In the genomic region with DNA sequence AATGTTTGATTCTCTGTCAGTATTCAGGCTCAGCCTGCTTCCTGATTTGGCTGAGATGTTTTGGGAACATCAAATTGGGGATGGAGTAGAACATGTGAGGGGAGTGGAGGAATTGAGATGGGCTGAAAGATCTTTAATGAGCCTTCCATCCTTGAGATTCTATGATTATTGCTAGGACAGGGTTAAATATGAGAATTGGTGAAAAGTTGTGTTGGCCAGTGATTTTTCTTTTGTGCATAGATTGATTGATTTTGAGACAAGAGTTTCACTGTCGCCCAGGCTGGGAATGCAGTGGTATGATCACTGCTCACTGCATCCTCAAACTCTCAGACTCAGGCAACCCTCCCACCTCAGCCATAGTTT, we compare ENCODE assay signal across 1 cellular context.
TF ChIP-seq lines count a peak whose summit lies in the region.

No MANE protein-coding gene starts in this region.

TF ChIP-seq in H1, 55 proteins besides CTCF, POLR2A, EP300 and RAD21 (continued from another document):
- TF ChIP-seq, protein P1, sequence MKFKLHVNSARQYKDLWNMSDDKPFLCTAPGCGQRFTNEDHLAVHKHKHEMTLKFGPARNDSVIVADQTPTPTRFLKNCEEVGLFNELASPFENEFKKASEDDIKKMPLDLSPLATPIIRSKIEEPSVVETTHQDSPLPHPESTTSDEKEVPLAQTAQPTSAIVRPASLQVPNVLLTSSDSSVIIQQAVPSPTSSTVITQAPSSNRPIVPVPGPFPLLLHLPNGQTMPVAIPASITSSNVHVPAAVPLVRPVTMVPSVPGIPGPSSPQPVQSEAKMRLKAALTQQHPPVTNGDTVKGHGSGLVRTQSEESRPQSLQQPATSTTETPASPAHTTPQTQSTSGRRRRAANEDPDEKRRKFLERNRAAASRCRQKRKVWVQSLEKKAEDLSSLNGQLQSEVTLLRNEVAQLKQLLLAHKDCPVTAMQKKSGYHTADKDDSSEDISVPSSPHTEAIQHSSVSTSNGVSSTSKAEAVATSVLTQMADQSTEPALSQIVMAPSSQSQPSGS (IDR thresholded peaks at IDR 0.05; ENCODE audit: low read length), result no peak
- no peak for TF ChIP-seq POU5F1 (IDR thresholded peaks at IDR 0.05; ENCODE audit: low read depth, low read length)
- no peak for TF ChIP-seq KDM1A (IDR thresholded peaks at IDR 0.05; ENCODE audit: borderline replicate concordance, low read length)
- TF ChIP-seq, protein P2, sequence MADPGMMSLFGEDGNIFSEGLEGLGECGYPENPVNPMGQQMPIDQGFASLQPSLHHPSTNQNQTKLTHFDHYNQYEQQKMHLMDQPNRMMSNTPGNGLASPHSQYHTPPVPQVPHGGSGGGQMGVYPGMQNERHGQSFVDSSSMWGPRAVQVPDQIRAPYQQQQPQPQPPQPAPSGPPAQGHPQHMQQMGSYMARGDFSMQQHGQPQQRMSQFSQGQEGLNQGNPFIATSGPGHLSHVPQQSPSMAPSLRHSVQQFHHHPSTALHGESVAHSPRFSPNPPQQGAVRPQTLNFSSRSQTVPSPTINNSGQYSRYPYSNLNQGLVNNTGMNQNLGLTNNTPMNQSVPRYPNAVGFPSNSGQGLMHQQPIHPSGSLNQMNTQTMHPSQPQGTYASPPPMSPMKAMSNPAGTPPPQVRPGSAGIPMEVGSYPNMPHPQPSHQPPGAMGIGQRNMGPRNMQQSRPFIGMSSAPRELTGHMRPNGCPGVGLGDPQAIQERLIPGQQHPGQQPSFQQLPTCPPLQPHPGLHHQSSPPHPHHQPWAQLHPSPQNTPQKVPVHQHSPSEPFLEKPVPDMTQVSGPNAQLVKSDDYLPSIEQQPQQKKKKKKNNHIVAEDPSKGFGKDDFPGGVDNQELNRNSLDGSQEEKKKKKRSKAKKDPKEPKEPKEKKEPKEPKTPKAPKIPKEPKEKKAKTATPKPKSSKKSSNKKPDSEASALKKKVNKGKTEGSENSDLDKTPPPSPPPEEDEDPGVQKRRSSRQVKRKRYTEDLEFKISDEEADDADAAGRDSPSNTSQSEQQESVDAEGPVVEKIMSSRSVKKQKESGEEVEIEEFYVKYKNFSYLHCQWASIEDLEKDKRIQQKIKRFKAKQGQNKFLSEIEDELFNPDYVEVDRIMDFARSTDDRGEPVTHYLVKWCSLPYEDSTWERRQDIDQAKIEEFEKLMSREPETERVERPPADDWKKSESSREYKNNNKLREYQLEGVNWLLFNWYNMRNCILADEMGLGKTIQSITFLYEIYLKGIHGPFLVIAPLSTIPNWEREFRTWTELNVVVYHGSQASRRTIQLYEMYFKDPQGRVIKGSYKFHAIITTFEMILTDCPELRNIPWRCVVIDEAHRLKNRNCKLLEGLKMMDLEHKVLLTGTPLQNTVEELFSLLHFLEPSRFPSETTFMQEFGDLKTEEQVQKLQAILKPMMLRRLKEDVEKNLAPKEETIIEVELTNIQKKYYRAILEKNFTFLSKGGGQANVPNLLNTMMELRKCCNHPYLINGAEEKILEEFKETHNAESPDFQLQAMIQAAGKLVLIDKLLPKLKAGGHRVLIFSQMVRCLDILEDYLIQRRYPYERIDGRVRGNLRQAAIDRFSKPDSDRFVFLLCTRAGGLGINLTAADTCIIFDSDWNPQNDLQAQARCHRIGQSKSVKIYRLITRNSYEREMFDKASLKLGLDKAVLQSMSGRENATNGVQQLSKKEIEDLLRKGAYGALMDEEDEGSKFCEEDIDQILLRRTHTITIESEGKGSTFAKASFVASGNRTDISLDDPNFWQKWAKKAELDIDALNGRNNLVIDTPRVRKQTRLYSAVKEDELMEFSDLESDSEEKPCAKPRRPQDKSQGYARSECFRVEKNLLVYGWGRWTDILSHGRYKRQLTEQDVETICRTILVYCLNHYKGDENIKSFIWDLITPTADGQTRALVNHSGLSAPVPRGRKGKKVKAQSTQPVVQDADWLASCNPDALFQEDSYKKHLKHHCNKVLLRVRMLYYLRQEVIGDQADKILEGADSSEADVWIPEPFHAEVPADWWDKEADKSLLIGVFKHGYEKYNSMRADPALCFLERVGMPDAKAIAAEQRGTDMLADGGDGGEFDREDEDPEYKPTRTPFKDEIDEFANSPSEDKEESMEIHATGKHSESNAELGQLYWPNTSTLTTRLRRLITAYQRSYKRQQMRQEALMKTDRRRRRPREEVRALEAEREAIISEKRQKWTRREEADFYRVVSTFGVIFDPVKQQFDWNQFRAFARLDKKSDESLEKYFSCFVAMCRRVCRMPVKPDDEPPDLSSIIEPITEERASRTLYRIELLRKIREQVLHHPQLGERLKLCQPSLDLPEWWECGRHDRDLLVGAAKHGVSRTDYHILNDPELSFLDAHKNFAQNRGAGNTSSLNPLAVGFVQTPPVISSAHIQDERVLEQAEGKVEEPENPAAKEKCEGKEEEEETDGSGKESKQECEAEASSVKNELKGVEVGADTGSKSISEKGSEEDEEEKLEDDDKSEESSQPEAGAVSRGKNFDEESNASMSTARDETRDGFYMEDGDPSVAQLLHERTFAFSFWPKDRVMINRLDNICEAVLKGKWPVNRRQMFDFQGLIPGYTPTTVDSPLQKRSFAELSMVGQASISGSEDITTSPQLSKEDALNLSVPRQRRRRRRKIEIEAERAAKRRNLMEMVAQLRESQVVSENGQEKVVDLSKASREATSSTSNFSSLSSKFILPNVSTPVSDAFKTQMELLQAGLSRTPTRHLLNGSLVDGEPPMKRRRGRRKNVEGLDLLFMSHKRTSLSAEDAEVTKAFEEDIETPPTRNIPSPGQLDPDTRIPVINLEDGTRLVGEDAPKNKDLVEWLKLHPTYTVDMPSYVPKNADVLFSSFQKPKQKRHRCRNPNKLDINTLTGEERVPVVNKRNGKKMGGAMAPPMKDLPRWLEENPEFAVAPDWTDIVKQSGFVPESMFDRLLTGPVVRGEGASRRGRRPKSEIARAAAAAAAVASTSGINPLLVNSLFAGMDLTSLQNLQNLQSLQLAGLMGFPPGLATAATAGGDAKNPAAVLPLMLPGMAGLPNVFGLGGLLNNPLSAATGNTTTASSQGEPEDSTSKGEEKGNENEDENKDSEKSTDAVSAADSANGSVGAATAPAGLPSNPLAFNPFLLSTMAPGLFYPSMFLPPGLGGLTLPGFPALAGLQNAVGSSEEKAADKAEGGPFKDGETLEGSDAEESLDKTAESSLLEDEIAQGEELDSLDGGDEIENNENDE (IDR thresholded peaks at IDR 0.05; ENCODE audit: insufficient replicate concordance, low read length), result no peak
- TF ChIP-seq TAF1 (IDR thresholded peaks at IDR 0.05; ENCODE audit: low read depth, low read length), result no peak
- TF ChIP-seq CEBPB (IDR thresholded peaks at IDR 0.05; ENCODE audit: low read depth, low read length), result no peak
- TF ChIP-seq MAFK (IDR thresholded peaks at IDR 0.05; ENCODE audit: low read depth, low read length), result no peak
- no peak for TF ChIP-seq YY1 (IDR thresholded peaks at IDR 0.05; ENCODE audit: low read depth, low read length)
- no peak for TF ChIP-seq KDM5A (IDR thresholded peaks at IDR 0.05; ENCODE audit: low read length)
- TF ChIP-seq, protein P3, sequence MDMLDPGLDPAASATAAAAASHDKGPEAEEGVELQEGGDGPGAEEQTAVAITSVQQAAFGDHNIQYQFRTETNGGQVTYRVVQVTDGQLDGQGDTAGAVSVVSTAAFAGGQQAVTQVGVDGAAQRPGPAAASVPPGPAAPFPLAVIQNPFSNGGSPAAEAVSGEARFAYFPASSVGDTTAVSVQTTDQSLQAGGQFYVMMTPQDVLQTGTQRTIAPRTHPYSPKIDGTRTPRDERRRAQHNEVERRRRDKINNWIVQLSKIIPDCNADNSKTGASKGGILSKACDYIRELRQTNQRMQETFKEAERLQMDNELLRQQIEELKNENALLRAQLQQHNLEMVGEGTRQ (IDR thresholded peaks at IDR 0.05; ENCODE audit: low read length), result no peak
- no peak for TF ChIP-seq NRF1 (IDR thresholded peaks at IDR 0.05; ENCODE audit: low read depth, low read length)
- no peak for TF ChIP-seq POLR2AphosphoS5 (IDR thresholded peaks at IDR 0.05; ENCODE audit: low read depth, low read length)
- no peak for TF ChIP-seq SAP30 (IDR thresholded peaks at IDR 0.05; ENCODE audit: insufficient read depth, insufficient replicate concordance, low read length)
- TF ChIP-seq ZNF274 (IDR thresholded peaks at IDR 0.05; ENCODE audit: borderline replicate concordance, extremely low read depth, low read length), result no peak
